15 cellular contexts compared by ENCODE assay signal in the genomic region with DNA sequence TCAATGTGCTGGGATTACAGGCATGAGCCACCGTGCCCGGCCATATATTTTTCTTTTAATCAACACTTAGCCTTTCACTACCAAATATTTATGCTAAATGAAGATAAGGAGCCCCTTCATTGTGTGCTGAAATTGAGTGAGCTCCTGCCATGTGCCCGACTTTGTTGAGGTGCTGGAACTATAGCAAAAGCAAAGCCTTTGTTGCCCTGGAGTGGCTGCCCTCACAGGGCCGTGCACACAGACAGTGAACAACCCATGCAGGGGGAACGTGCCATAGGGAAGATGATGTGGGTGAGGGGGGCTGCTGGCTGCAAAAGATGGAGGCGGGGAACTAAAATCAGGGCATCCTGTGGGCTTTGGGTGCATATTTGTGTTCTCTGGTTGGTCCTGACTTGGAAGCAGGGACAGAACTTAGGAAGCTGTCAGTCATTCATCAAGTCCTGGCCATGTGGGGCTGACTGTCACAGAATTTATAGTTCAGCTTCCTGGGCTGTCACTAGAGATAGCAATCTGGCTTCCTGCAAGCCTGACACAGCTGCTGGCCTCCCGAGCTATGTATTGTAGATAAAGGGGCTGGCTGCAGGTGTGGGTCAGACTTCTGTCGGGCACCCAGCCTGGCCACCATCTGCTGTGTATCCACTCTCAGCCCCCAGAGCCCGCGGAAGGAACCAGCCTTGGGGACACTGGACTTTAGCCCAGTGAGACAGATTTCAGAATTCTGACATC. TPM values are rescaled to one million over a fixed set of nuclear protein-coding genes. Genes with fewer than 3 reads are reported as not detected.
DNase-seq lines count a peak whose midpoint lies in the region; ATAC-seq and TF ChIP-seq lines count a peak whose summit lies in the region.
"Had no signal": no experiment of that assay in that cellular context is flagged by ENCODE, and none has a peak within 500 bp of the region (broad histone marks: within the 10 kb centered on the region; RNA-seq: fewer than 3 reads in every experiment).

No MANE protein-coding gene starts in this region.

- no peak overlapping the region for H3K9ac ChIP-seq in DND-41 (ENCODE audit: low read depth, low read length)
- no peak overlapping the region for H3K9ac ChIP-seq in SK-N-SH

- ATAC-seq in DND-41 (ENCODE audit: insufficient read depth, low read depth): peak; percentile 47
- ATAC-seq in HG02610 (IDR thresholded peaks at IDR 0.05; ENCODE audit: unreplicated experiment): no peak
- no peak for ATAC-seq in GM18519 (IDR thresholded peaks at IDR 0.05; ENCODE audit: low FRiP score, unreplicated experiment)
- ATAC-seq: natural killer cell treated with Interleukin-12 subunit alpha and Interleukin-12 subunit beta and Interleukin-15 and Interleukin-18, amount 100 ng/mL, for 72 hours had no signal

- POLR2A ChIA-PET in SK-N-SH (lab: Yijun Ruan, JAX): interaction anchor here (0.6 to 1.4 kb wide), 2 partner anchors 187 to 337 kb away, joined by 3 to 5 read pairs; no protein-coding TSS in a partner anchor

- peak in 1 of 2 experiments; percentile 93; a peak in 2 of 4 replicates for TF ChIP-seq EP300 in SK-N-SH (IDR thresholded peaks at IDR 0.05; ENCODE audit: borderline replicate concordance in 1 of 2, low read depth in 1 of 2, low read length in 1 of 2)

- no peaks in the 10 kb centered on the region for H3F3A ChIP-seq in SK-N-SH (replicated peaks; ENCODE audit: insufficient read depth)

- DNase-seq in BE2C (peak; percentile 80), DND-41 (peak; percentile 37), SK-N-SH (peak; percentile 86), glomerular endothelial cell (ENCODE audit: extremely low read depth, low read depth, low spot score) (peak; percentile 5), cerebellar nuclear complex (lab: John Stamatoyannopoulos, UW) (no peak), T-helper 2 cell (no peak)
- DNase-seq: activated B cell treated with CpG ODN at 0.5 μM for 24 hours, hippocampal formation, islet precursor cell, NCI-H146, NCI-H345 had no signal

- no peak overlapping the region for H2AFZ ChIP-seq in DND-41 (ENCODE audit: low read depth, low read length)
- H2AFZ ChIP-seq in SK-N-SH (ENCODE audit: low read depth): no peak overlapping the region

- H3K4me2 ChIP-seq in DND-41 (ENCODE audit: insufficient read depth, low read length): no peak overlapping the region
- H3K4me2 ChIP-seq in SK-N-SH: no peak overlapping the region

- H3K79me2 ChIP-seq in DND-41 (ENCODE audit: insufficient read depth, low read length) (no peaks in the 10 kb centered on the region), SK-N-SH (ENCODE audit: insufficient read depth) (no peaks in the 10 kb centered on the region)

- H3K27me3 ChIP-seq in BE2C: no peaks in the 10 kb centered on the region
- no peaks in the 10 kb centered on the region for H3K27me3 ChIP-seq in DND-41 (ENCODE audit: insufficient read depth, low read length, poor library complexity)
- no peaks in the 10 kb centered on the region for H3K27me3 ChIP-seq in SK-N-SH (ENCODE audit: insufficient read depth)
- H3K27me3 ChIP-seq: uterus had no signal

- H4K20me1 ChIP-seq in DND-41 (ENCODE audit: insufficient read depth, low read length) (no peaks in the 10 kb centered on the region), SK-N-SH (ENCODE audit: insufficient read depth) (no peaks in the 10 kb centered on the region)

- no peaks in the 10 kb centered on the region for H3K9me2 ChIP-seq in SK-N-SH

- WGBS in SK-N-SH (ENCODE audit: low lambda C conversion rate): 53% methylated on average over 10 of the region's 10 CpGs

- CTCF ChIA-PET in SK-N-SH (lab: Yijun Ruan, JAX): interaction anchor here (0.8 to 1.5 kb wide), 7 partner anchors 12 to 283 kb away, joined by 3 to 4 read pairs (median 3); no protein-coding TSS in a partner anchor

- H3K36me3 ChIP-seq in BE2C: peaks cover 4% of the 10 kb centered on the region
- no peaks in the 10 kb centered on the region for H3K36me3 ChIP-seq in DND-41 (ENCODE audit: insufficient read depth, low read length)
- H3K36me3 ChIP-seq in SK-N-SH (replicated peaks in 1 of 2; ENCODE audit: control insufficient read depth in 1 of 2, insufficient read depth in 2 of 2, low read length in 1 of 2): peaks cover 10 to 63% of the 10 kb centered on the region in 2 experiments
- H3K36me3 ChIP-seq: uterus had no signal

- H3K4me3 ChIP-seq in BE2C (ENCODE audit: low read depth, low read length) (no peak overlapping the region), DND-41 (ENCODE audit: low read depth in 1 of 2, low read length in 2 of 2) (no peak overlapping the region), SK-N-SH (ENCODE audit: low read depth in 2 of 2, low read length in 1 of 2) (no peak overlapping the region)
- H3K4me3 ChIP-seq: uterus had no signal

- H3K9me3 ChIP-seq in BE2C (no peaks in the 10 kb centered on the region), DND-41 (ENCODE audit: insufficient read depth, low read length, severe bottlenecking) (no peaks in the 10 kb centered on the region), SK-N-SH (no peaks in the 10 kb centered on the region)
- H3K9me3 ChIP-seq: uterus had no signal

- no peak overlapping the region; the same call in 1 of the 2 replicates for H3K27ac ChIP-seq in DND-41 (ENCODE audit: low read length)
- peak overlapping the region in 1 of 2 experiments; percentile 93; a peak in 2 of 4 replicates for H3K27ac ChIP-seq in SK-N-SH (ENCODE audit: low read depth in 2 of 2, low read length in 1 of 2)
- H3K27ac ChIP-seq: uterus had no signal

- TF ChIP-seq CTCF in BE2C (IDR thresholded peaks at IDR 0.05; ENCODE audit: low read depth, low read length): no peak
- TF ChIP-seq CTCF in DND-41 (IDR thresholded peaks at IDR 0.05; ENCODE audit: borderline replicate concordance, extremely low read depth, low read length, poor library complexity, severe bottlenecking): no peak
- no peak for TF ChIP-seq CTCF in SK-N-SH (IDR thresholded peaks at IDR 0.05)

- TF ChIP-seq RAD21 in SK-N-SH (IDR thresholded peaks at IDR 0.05; ENCODE audit: low read length): no peak; the same call in 1 of the 2 replicates

- H3K4me1 ChIP-seq in BE2C (peaks cover 8% of the 10 kb centered on the region), DND-41 (ENCODE audit: insufficient read depth, low read length) (peaks cover 39% of the 10 kb centered on the region), SK-N-SH (ENCODE audit: control insufficient read depth in 1 of 2, insufficient read depth in 2 of 2, low read depth in 1 of 2, low read length in 1 of 2) (peaks cover 0 to 58% of the 10 kb centered on the region in 2 experiments; a peak in 2 of 4 replicates)
- H3K4me1 ChIP-seq: uterus had no signal

TF ChIP-seq in SK-N-SH, 30 proteins besides CTCF, POLR2A, EP300 and RAD21:
- TF ChIP-seq SIN3A (IDR thresholded peaks at IDR 0.05; ENCODE audit: borderline replicate concordance, low read depth, low read length) (0 out of 2 replicates have a peak, but pooled peaks have one; percentile 46), RCOR1 (IDR thresholded peaks at IDR 0.05; ENCODE audit: low read length) (peak; percentile 97), TCF12 (IDR thresholded peaks at IDR 0.05) (peak; percentile 63), CHD2 (IDR thresholded peaks at IDR 0.05; ENCODE audit: low read length, partially characterized antibody) (peak; percentile 81), GATA2 (CRISPR knock-in tag; IDR thresholded peaks at IDR 0.05) (peak; percentile 96), FOXJ3 (CRISPR knock-in tag; IDR thresholded peaks at IDR 0.05) (peak; percentile 71), MXI1 (IDR thresholded peaks at IDR 0.05; ENCODE audit: low read depth, low read length) (peak; percentile 96), EZH2phosphoT487 (IDR thresholded peaks at IDR 0.05; ENCODE audit: borderline replicate concordance, low read depth) (no peak), YY1 (IDR thresholded peaks at IDR 0.05; ENCODE audit: low read depth) (no peak), NFIC (IDR thresholded peaks at IDR 0.05; ENCODE audit: borderline replicate concordance) (no peak)
- TF ChIP-seq, protein P1, sequence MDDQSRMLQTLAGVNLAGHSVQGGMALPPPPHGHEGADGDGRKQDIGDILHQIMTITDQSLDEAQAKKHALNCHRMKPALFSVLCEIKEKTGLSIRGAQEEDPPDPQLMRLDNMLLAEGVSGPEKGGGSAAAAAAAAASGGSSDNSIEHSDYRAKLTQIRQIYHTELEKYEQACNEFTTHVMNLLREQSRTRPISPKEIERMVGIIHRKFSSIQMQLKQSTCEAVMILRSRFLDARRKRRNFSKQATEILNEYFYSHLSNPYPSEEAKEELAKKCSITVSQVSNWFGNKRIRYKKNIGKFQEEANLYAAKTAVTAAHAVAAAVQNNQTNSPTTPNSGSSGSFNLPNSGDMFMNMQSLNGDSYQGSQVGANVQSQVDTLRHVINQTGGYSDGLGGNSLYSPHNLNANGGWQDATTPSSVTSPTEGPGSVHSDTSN (IDR thresholded peaks at IDR 0.05): peak; percentile 30; the same call in 1 of the 2 replicates
TF ChIP-seq in SK-N-SH: peak in this region for 8.

RNA-seq across cellular contexts. Expression of a gene that starts 56.8 kb away (rescaled TPM):
- polyA plus RNA-seq in BE2C (2012; ENCODE audit: insufficient read depth, insufficient read length, low read depth): 137 TPM
- 13.6 and 13.7 TPM in 2 replicates for polyA plus RNA-seq in SK-N-SH (2012; rRNA removed)
- polyA plus RNA-seq in SK-N-SH (2012; cell fraction: cytosol; rRNA removed): 16.0 and 18.7 TPM in 2 replicates
- polyA plus RNA-seq in SK-N-SH (2012; cell fraction: nucleus; rRNA removed): 4.5 and 10.0 TPM in 2 replicates
- total RNA-seq in glomerular endothelial cell: 19.2 and 28.1 TPM in 2 replicates

Comparison
In these comparisons a context has a peak if more than half of its experiments do, and no peak if none do; other contexts are left out.
1. DNase-seq: peak in BE2C (single experiment), DND-41 (single experiment), SK-N-SH (single experiment) and glomerular endothelial cell (single experiment); none in cerebellar nuclear complex (0 of 2) and T-helper 2 cell (0 of 5).